ENCODE assay signal across 1 cellular context in genomic region chr19:10960314-10961072, GRCh38.
TF ChIP-seq lines count a peak whose summit lies in the region.

Gene SMARCA4, plus strand, starts transcription at chr19:10961030. Its CDS starts 23,122 bp downstream, at chr19:10984152.

TF ChIP-seq in HepG2, 621 proteins besides CTCF, POLR2A, EP300 and RAD21 (continued from another document and continues in another):
- TF ChIP-seq MTERF4 (CRISPR knock-in tag; IDR thresholded peaks at IDR 0.05) (peak; percentile 96), TFAP4 (IDR thresholded peaks at IDR 0.05; ENCODE audit: borderline replicate concordance, low read depth) (no peak), ZNF484 (CRISPR knock-in tag; IDR thresholded peaks at IDR 0.05; ENCODE audit: borderline replicate concordance, low read depth) (no peak), ZMAT5 (CRISPR knock-in tag; IDR thresholded peaks at IDR 0.05; ENCODE audit: borderline replicate concordance, low read depth) (no peak), ZSCAN29 (CRISPR knock-in tag; conservative IDR thresholded peaks at IDR 0.05) (no peak), HIVEP1 (CRISPR knock-in tag; IDR thresholded peaks at IDR 0.05) (peak; percentile 58; the same call in 1 of the 2 replicates), ZFP90 (CRISPR knock-in tag; IDR thresholded peaks at IDR 0.05; ENCODE audit: borderline replicate concordance) (peak; percentile 75; the same call in 1 of the 2 replicates), ZNF629 (CRISPR knock-in tag; conservative IDR thresholded peaks at IDR 0.05) (no peak; the same call in 1 of the 2 replicates), ZNF282 (IDR thresholded peaks at IDR 0.05; ENCODE audit: partially characterized antibody) (no peak), PHF8 (CRISPR knock-in tag; IDR thresholded peaks at IDR 0.05) (peak; percentile 98), ZNF569 (CRISPR knock-in tag; IDR thresholded peaks at IDR 0.05; ENCODE audit: borderline replicate concordance) (no peak), RBFOX2 (IDR thresholded peaks at IDR 0.05; ENCODE audit: low read depth, low read length) (peak; percentile 98), ZNF280D (CRISPR knock-in tag; IDR thresholded peaks at IDR 0.05) (no peak), SSRP1 (CRISPR knock-in tag; IDR thresholded peaks at IDR 0.05) (no peak), SP5 (CRISPR knock-in tag; IDR thresholded peaks at IDR 0.05; ENCODE audit: borderline replicate concordance, low read depth) (peak; percentile 17; the same call in 1 of the 2 replicates), MEF2D (CRISPR knock-in tag; IDR thresholded peaks at IDR 0.05) (no peak), ZNF138 (CRISPR knock-in tag; IDR thresholded peaks at IDR 0.05; ENCODE audit: low read depth) (peak; percentile 60; the same call in 1 of the 2 replicates), ZBTB46 (CRISPR knock-in tag; IDR thresholded peaks at IDR 0.05; ENCODE audit: borderline replicate concordance) (no peak), HBP1 (CRISPR knock-in tag; IDR thresholded peaks at IDR 0.05; ENCODE audit: low read depth) (no peak), ZNF670 (CRISPR knock-in tag; IDR thresholded peaks at IDR 0.05; ENCODE audit: borderline replicate concordance) (no peak), ZNF20 (CRISPR knock-in tag; IDR thresholded peaks at IDR 0.05) (no peak), MAZ (IDR thresholded peaks at IDR 0.05; ENCODE audit: borderline replicate concordance, low read depth, low read length) (0 out of 2 replicates have a peak, but pooled peaks have one; percentile 60), MAZ (CRISPR knock-in tag; IDR thresholded peaks at IDR 0.05; ENCODE audit: low read depth) (peak; percentile 91), LRRFIP1 (CRISPR knock-in tag; conservative IDR thresholded peaks at IDR 0.05) (no peak), RFX1 (IDR thresholded peaks at IDR 0.05) (no peak), ZNF430 (CRISPR knock-in tag; IDR thresholded peaks at IDR 0.05) (peak; percentile 25; the same call in 1 of the 2 replicates), ZBTB3 (CRISPR knock-in tag; IDR thresholded peaks at IDR 0.05; ENCODE audit: borderline replicate concordance, low read depth) (no peak), HMGXB4 (CRISPR knock-in tag; IDR thresholded peaks at IDR 0.05; ENCODE audit: borderline replicate concordance in 1 of 2, low read depth in 1 of 2) (peak; percentile 81 to 83), POLR2AphosphoS5 (IDR thresholded peaks at IDR 0.05; ENCODE audit: low read depth, low read length) (peak; percentile 91), TAF1 (CRISPR knock-in tag; IDR thresholded peaks at IDR 0.05) (peak; percentile 90), ZNF720 (CRISPR knock-in tag; IDR thresholded peaks at IDR 0.05) (no peak), DMTF1 (CRISPR knock-in tag; IDR thresholded peaks at IDR 0.05) (no peak), ZNF557 (CRISPR knock-in tag; IDR thresholded peaks at IDR 0.05) (no peak), ZNF124 (CRISPR knock-in tag; IDR thresholded peaks at IDR 0.05) (peak; percentile 71; the same call in 1 of the 2 replicates), ATF7-NPFF (CRISPR knock-in tag; IDR thresholded peaks at IDR 0.05; ENCODE audit: low read depth) (0 out of 2 replicates have a peak, but pooled peaks have one; percentile 32), THYN1 (CRISPR knock-in tag; IDR thresholded peaks at IDR 0.05; ENCODE audit: borderline replicate concordance, low read depth) (no peak), RCOR2 (CRISPR knock-in tag; IDR thresholded peaks at IDR 0.05) (no peak), ZNF784 (CRISPR knock-in tag; IDR thresholded peaks at IDR 0.05; ENCODE audit: borderline replicate concordance) (peak; percentile 52; the same call in 1 of the 2 replicates), ARID4A (CRISPR knock-in tag; IDR thresholded peaks at IDR 0.05; ENCODE audit: borderline replicate concordance) (peak; percentile 89; the same call in 1 of the 2 replicates)
